22 cellular contexts compared by ENCODE assay signal in genomic region chr13:79413521-79413920, GRCh38.
"Had no signal": no experiment of that assay in that cellular context is flagged by ENCODE, and none has a peak within 500 bp of the region (broad histone marks: within the 10 kb centered on the region; RNA-seq: fewer than 3 reads in every experiment).

No MANE protein-coding gene starts in this region.

- H3K4me3 Mint-ChIP-seq: stimulated activated naive CD8-positive, alpha-beta T cell treated with anti-CD3 and anti-CD28 coated beads, Interleukin-15, Interleukin-2, amounts not matched to agents 100 ng/mL and 50 ng/mL, for 24 hours had no signal

- H3K9me3 Mint-ChIP-seq: stimulated activated naive CD8-positive, alpha-beta T cell treated with anti-CD3 and anti-CD28 coated beads, Interleukin-15, Interleukin-2, amounts not matched to agents 100 ng/mL and 50 ng/mL, for 24 hours had no signal

- H3K27me3 Mint-ChIP-seq: stimulated activated naive CD8-positive, alpha-beta T cell treated with anti-CD3 and anti-CD28 coated beads, Interleukin-15, Interleukin-2, amounts not matched to agents 100 ng/mL and 50 ng/mL, for 24 hours had no signal

- H3K4me1 ChIP-seq: adrenal gland, ascending aorta, esophagus muscularis mucosa, parathyroid adenoma, suprapubic skin, tibial nerve had no signal

- H3K36me3 ChIP-seq: brain microvascular endothelial cell had no signal

- H3K4me3 ChIP-seq: adrenal gland, ascending aorta, esophagus muscularis mucosa, gastrocnemius medialis, suprapubic skin, tibial nerve had no signal

- ATAC-seq: gastrocnemius medialis, left ventricle myocardium superior, right cardiac atrium had no signal

- H3K27ac Mint-ChIP-seq: stimulated activated naive CD8-positive, alpha-beta T cell treated with anti-CD3 and anti-CD28 coated beads, Interleukin-15, Interleukin-2, amounts not matched to agents 100 ng/mL and 50 ng/mL, for 24 hours had no signal

- DNase-seq: activated CD4-positive, alpha-beta T cell treated with anti-CD3 and anti-CD28 coated beads for 1 hour; activated effector memory CD4-positive, alpha-beta T cell treated with Interleukin-2 at 50 U/mL for 16 hours; activated naive CD4-positive, alpha-beta T cell treated with anti-CD3 and anti-CD28 coated beads, Interleukin-2, amount 50 U/mL, for 16 hours; activated T-cell treated with anti-CD3 and anti-CD28 coated beads, Interleukin-2, amount 50 U/mL, for 48 hours; adrenal gland; brain microvascular endothelial cell; central memory CD4-positive, alpha-beta T cell; effector memory CD4-positive, alpha-beta T cell; gastrocnemius medialis; hippocampal formation; kidney glomerular epithelial cell; left ventricle myocardium superior; mesenchymal stem cell; nucleus accumbens; right cardiac atrium; stimulated activated CD4-positive, alpha-beta T cell treated with anti-CD3 and anti-CD28 coated beads, Interleukin-4, amount 100 ng/mL, for 4 hours had no signal

- H3K27ac ChIP-seq: adrenal gland, ascending aorta, brain microvascular endothelial cell, esophagus muscularis mucosa, gastrocnemius medialis, parathyroid adenoma, suprapubic skin, tibial nerve had no signal

- H3K9me3 ChIP-seq: adrenal gland, ascending aorta, esophagus muscularis mucosa, gastrocnemius medialis, suprapubic skin, tibial nerve had no signal
